ENCODE assay signal across 1 cellular context in genomic region chr3:49172616-49173041, GRCh38.
TF ChIP-seq lines count a peak whose summit lies in the region.

No MANE protein-coding gene starts in this region.

TF ChIP-seq in endothelial cell of umbilical vein, 7 proteins besides CTCF, POLR2A, EP300 and RAD21:
- TF ChIP-seq JUN (IDR thresholded peaks at IDR 0.05; ENCODE audit: borderline replicate concordance, insufficient read depth, insufficient read length, low read depth) (no peak), POLR2AphosphoS5 (IDR thresholded peaks at IDR 0.05; ENCODE audit: insufficient read depth, low read depth, low read length) (no peak), MYC (IDR thresholded peaks at IDR 0.05; ENCODE audit: low read depth, low read length) (no peak)
- TF ChIP-seq, protein P1, sequence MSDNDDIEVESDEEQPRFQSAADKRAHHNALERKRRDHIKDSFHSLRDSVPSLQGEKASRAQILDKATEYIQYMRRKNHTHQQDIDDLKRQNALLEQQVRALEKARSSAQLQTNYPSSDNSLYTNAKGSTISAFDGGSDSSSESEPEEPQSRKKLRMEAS (IDR thresholded peaks at IDR 0.05; ENCODE audit: insufficient read depth, insufficient read length): no peak
